ENCODE assay signal across 18 cellular contexts in genomic region chr3:129601713-129602112, GRCh38. TPM values are rescaled to one million over a fixed set of nuclear protein-coding genes. Genes with fewer than 3 reads are reported as not detected.
DNase-seq lines count a peak whose midpoint lies in the region; ATAC-seq, FAIRE-seq and TF ChIP-seq lines count a peak whose summit lies in the region.
"Had no signal": no experiment of that assay in that cellular context is flagged by ENCODE, and none has a peak within 500 bp of the region (broad histone marks: within the 10 kb centered on the region; RNA-seq: fewer than 3 reads in every experiment).

No MANE protein-coding gene starts in this region.

- H3K4me2 ChIP-seq in H1 (ENCODE audit: insufficient read depth in 1 of 2, low read depth in 2 of 2, low read length in 2 of 2) (peak overlapping the region in 1 of 2 experiments; percentile 75; a peak in 1 of 4 replicates), trophoblast cell (ENCODE audit: low read length) (no peak overlapping the region)

- H2BK12ac ChIP-seq in H1 (ENCODE audit: low read depth, low read length): peak overlapping the region; percentile 61; the same call in 1 of the 2 replicates
- no peak overlapping the region for H2BK12ac ChIP-seq in trophoblast cell (ENCODE audit: low read length)

- H3K36me3 ChIP-seq in H1 (ENCODE audit: control insufficient read depth in 2 of 4, insufficient read depth in 4 of 4, low read length in 3 of 4): no peaks in the 10 kb centered on the region; a peak in 1 of 8 replicates
- peaks cover 2 to 5% of the 10 kb centered on the region in 2 experiments for H3K36me3 ChIP-seq in trophoblast cell (ENCODE audit: control insufficient read depth in 1 of 2, insufficient read depth in 2 of 2, low read length in 2 of 2)
- H3K36me3 ChIP-seq in upper lobe of left lung: no peaks in the 10 kb centered on the region

- H4K8ac ChIP-seq in H1 (ENCODE audit: extremely low read depth, insufficient read depth, low read length) (no peak overlapping the region; the same call in 1 of the 2 replicates), trophoblast cell (ENCODE audit: low read depth, low read length) (no peak overlapping the region)

- FAIRE-seq in H1 (lab: Jason Lieb, UNC): no peak

- H2AK5ac ChIP-seq in H1 (ENCODE audit: low read depth, low read length) (no peak overlapping the region; the same call in 1 of the 2 replicates), trophoblast cell (ENCODE audit: low read length) (no peak overlapping the region)

- H4K20me1 ChIP-seq in H1 (replicated peaks in 1 of 2; ENCODE audit: control insufficient read depth in 1 of 2, insufficient read depth in 2 of 2, low read length in 2 of 2): peaks cover 5 to 20% of the 10 kb centered on the region in 2 experiments

- H3K18ac ChIP-seq in H1 (ENCODE audit: extremely low read depth, low read length): no peak overlapping the region
- no peak overlapping the region for H3K18ac ChIP-seq in trophoblast cell (ENCODE audit: low read length)

- H2BK120ac ChIP-seq in H1 (replicated peaks; ENCODE audit: low read depth, low read length) (no peak overlapping the region), trophoblast cell (ENCODE audit: insufficient read depth, low read length, poor library complexity) (no peak overlapping the region)

- peaks cover 9 to 66% (median 55%) of the 10 kb centered on the region in 4 experiments for H3K4me1 ChIP-seq in H1 (replicated peaks in 1 of 4; ENCODE audit: control insufficient read depth in 3 of 4, insufficient read depth in 4 of 4, low read length in 3 of 4)
- peaks cover 53 to 64% of the 10 kb centered on the region in 2 experiments for H3K4me1 ChIP-seq in trophoblast cell (ENCODE audit: control insufficient read depth in 1 of 2, insufficient read depth in 2 of 2, low read length in 2 of 2)
- H3K4me1 ChIP-seq in upper lobe of left lung: peaks cover 75 to 96% (median 83%) of the 10 kb centered on the region in 4 donors

- H2BK5ac ChIP-seq in H1 (ENCODE audit: low read depth, low read length) (no peak overlapping the region), trophoblast cell (ENCODE audit: low read depth, low read length, poor library complexity) (no peak overlapping the region)

- peaks cover 18% of the 10 kb centered on the region; the same call in 1 of the 2 replicates for H3K23me2 ChIP-seq in H1 (ENCODE audit: low read depth, low read length)

- H3K23ac ChIP-seq in H1 (ENCODE audit: insufficient read length): no peak overlapping the region
- H3K23ac ChIP-seq in trophoblast cell (ENCODE audit: low read length): no peak overlapping the region

- no peak for TF ChIP-seq EP300 in H1 (IDR thresholded peaks at IDR 0.05; ENCODE audit: borderline replicate concordance in 1 of 2, low read depth in 2 of 2, low read length in 2 of 2)
- TF ChIP-seq EP300 in upper lobe of left lung (IDR thresholded peaks at IDR 0.05): no peak

- WGBS in H1 (ENCODE audit: extremely low coverage in 1 of 2, insufficient coverage in 1 of 2, insufficient read length in 1 of 2, insufficient replicate concordance in 2 of 2, low coverage in 1 of 2, low lambda C conversion rate in 2 of 2, missing lambda C conversion rate in 1 of 2), 2 experiments: 87% methylated on average over 5 of the region's 5 CpGs; no CpG with 5 or more reads in 1 of the 2 experiments
- WGBS in trophoblast cell (ENCODE audit: extremely low coverage, insufficient coverage, insufficient read length): no CpG with 5 or more reads among the region's 5 CpGs
- WGBS in upper lobe of left lung, 2 donors: 68 to 72% methylated on average over 5 of the region's 5 CpGs

- H3K9me3 ChIP-seq in H1 (ENCODE audit: insufficient read depth in 2 of 2, low read depth in 1 of 2, low read length in 1 of 2) (no peaks in the 10 kb centered on the region), trophoblast cell (ENCODE audit: insufficient read depth, low read depth, low read length) (no peaks in the 10 kb centered on the region), upper lobe of left lung (no peaks in the 10 kb centered on the region)

- H2AFZ ChIP-seq in H1 (ENCODE audit: low read length) (no peak overlapping the region), trophoblast cell (ENCODE audit: insufficient read depth, low read length, poor library complexity) (no peak overlapping the region)

- H3K4ac ChIP-seq in H1 (replicated peaks; ENCODE audit: insufficient read length, low read depth, low read length): no peak overlapping the region
- peak overlapping the region; percentile 80 for H3K4ac ChIP-seq in trophoblast cell (ENCODE audit: low read depth, low read length)

- TF ChIP-seq POLR2A in H1 (IDR thresholded peaks at IDR 0.05; ENCODE audit: control extremely low read depth in 1 of 2, low read depth in 2 of 2, low read length in 2 of 2): no peak
- no peak for TF ChIP-seq POLR2A in upper lobe of left lung (IDR thresholded peaks at IDR 0.05)

- H2BK15ac ChIP-seq in H1 (ENCODE audit: low read length): no peak overlapping the region

- H4K5ac ChIP-seq in H1 (ENCODE audit: insufficient read length, low read depth, low read length): no peak overlapping the region

- H3K27ac ChIP-seq in H1 (ENCODE audit: low read depth, low read length) (no peak overlapping the region), trophoblast cell (ENCODE audit: low read depth, low read length) (no peak overlapping the region), upper lobe of left lung (peak overlapping the region; percentile 92 to 95 (median 94))
- H3K27ac ChIP-seq: 22Rv1, C4-2B had no signal

- no peak overlapping the region for H3K14ac ChIP-seq in H1 (ENCODE audit: insufficient read length)
- no peak overlapping the region for H3K14ac ChIP-seq in trophoblast cell (ENCODE audit: low read length)

- CTCF ChIA-PET in H1 (lab: Charles Lee; ENCODE audit: partially characterized antibody): interaction anchor here (1.5 to 1.9 kb wide), 2 partner anchors 8 to 10 kb away, joined by 4 to 11 read pairs; no protein-coding TSS in a partner anchor

- POLR2A ChIA-PET in H1 (lab: Charles Lee; ENCODE audit: partially characterized antibody): no interaction called here

- H2BK20ac ChIP-seq in H1 (ENCODE audit: low read length): no peak overlapping the region

- no peak for ATAC-seq in upper lobe of left lung (ENCODE audit: low FRiP score in 2 of 2)
- no peak for ATAC-seq in sciatic nerve
- ATAC-seq: stimulated activated naive B cell treated with anti-CD40 and anti-IgM and Interleukin-4, amounts not matched to agents 10 μg/mL and 1 μg/mL and 100 μg/mL, for 72 hours had no signal

- intact Hi-C loops in sciatic nerve (cut with DNase I): loop anchor here (5.0 kb wide), 1 partner anchor 109 kb away; no protein-coding TSS in a partner anchor

- TF ChIP-seq RAD21 in H1 (IDR thresholded peaks at IDR 0.05 in 1 of 2, conservative IDR thresholded peaks at IDR 0.05 in 1 of 2; ENCODE audit: low read depth in 2 of 2, low read length in 2 of 2): no peak

- H3K27me3 ChIP-seq in H1 (replicated peaks in 1 of 4; ENCODE audit: control insufficient read depth in 3 of 4, extremely low read depth in 1 of 4, insufficient read depth in 3 of 4, low read length in 3 of 4): peaks cover 7 to 24% (median 20%) of the 10 kb centered on the region in 4 experiments; a peak in 6 of 7 replicates
- H3K27me3 ChIP-seq in trophoblast cell (ENCODE audit: insufficient read depth, low read length): no peaks in the 10 kb centered on the region
- no peaks in the 10 kb centered on the region for H3K27me3 ChIP-seq in upper lobe of left lung

- H3K79me2 ChIP-seq in H1 (ENCODE audit: control insufficient read depth in 1 of 2, insufficient read depth in 2 of 2, low read length in 2 of 2) (peaks cover 4 to 24% of the 10 kb centered on the region in 2 experiments; a peak in 2 of 4 replicates), trophoblast cell (ENCODE audit: control insufficient read depth, insufficient read depth, low read length, poor library complexity) (peaks cover 71% of the 10 kb centered on the region)

- H3K79me1 ChIP-seq in H1 (ENCODE audit: low read depth, low read length) (no peaks in the 10 kb centered on the region; the same call in 1 of the 2 replicates), trophoblast cell (ENCODE audit: low read length) (peaks cover 56% of the 10 kb centered on the region)

- H3K56ac ChIP-seq in H1 (replicated peaks; ENCODE audit: insufficient read length, low read depth, low read length): no peak overlapping the region

- H4K12ac ChIP-seq in trophoblast cell (ENCODE audit: low read depth, low read length): no peak overlapping the region

- H4K91ac ChIP-seq in H1 (replicated peaks; ENCODE audit: insufficient read length, low read length) (peak overlapping the region; percentile 37), trophoblast cell (ENCODE audit: low read depth, low read length) (no peak overlapping the region)

- DNase-seq in DMS 273 (lab: John Stamatoyannopoulos, UW; ENCODE audit: unreplicated experiment): peak; percentile 47
- DNase-seq in DMS 273 treated with DMSO at 0.1 percent for 48 hours (lab: John Stamatoyannopoulos, UW): no peak
- no peak for DNase-seq in H1 (ENCODE audit: low read depth in 1 of 2, low spot score in 2 of 2)
- no peak for DNase-seq in trophoblast cell
- DNase-seq in upper lobe of left lung: no peak
- no peak for DNase-seq in NOMO-1 treated with dmso at 0.1 percent for 144 hours (lab: John Stamatoyannopoulos, UW; ENCODE audit: unreplicated experiment)
- DNase-seq in HT-29 (ENCODE audit: low spot score): no peak
- DNase-seq in sciatic nerve (ENCODE audit: low spot score): no peak
- DNase-seq: activated CD4-positive, alpha-beta T cell treated with anti-CD3 and anti-CD28 coated beads for 4 hours; activated naive CD4-positive, alpha-beta T cell treated with anti-CD3 and anti-CD28 coated beads for 36 hours; foreskin melanocyte; Kasumi-1; midbrain; NCI-H1417 treated with DMSO at 0.1 percent for 48 hours; NCI-H2227 treated with DMSO at 0.1 percent for 48 hours; stimulated activated naive B cell treated with anti-CD40 and anti-IgM and Interleukin-4, amounts not matched to agents 10 μg/mL and 1 μg/mL and 100 μg/mL, for 72 hours had no signal

- no peak overlapping the region for H3K4me3 ChIP-seq in H1 (ENCODE audit: extremely low read depth in 1 of 4, insufficient read depth in 2 of 4, low read depth in 3 of 4, low read length in 4 of 4)
- H3K4me3 ChIP-seq in trophoblast cell (ENCODE audit: low read depth, low read length): no peak overlapping the region
- H3K4me3 ChIP-seq in upper lobe of left lung: peak overlapping the region in 1 of 4 donors; percentile 85

- no peak overlapping the region for H3K9ac ChIP-seq in H1 (replicated peaks in 1 of 4; ENCODE audit: extremely low read depth in 1 of 4, low read depth in 3 of 4, low read length in 3 of 4)
- no peak overlapping the region for H3K9ac ChIP-seq in trophoblast cell (ENCODE audit: low read length)

- no peak for TF ChIP-seq CTCF in H1 (IDR thresholded peaks at IDR 0.05; ENCODE audit: control extremely low read depth in 1 of 3, insufficient read depth in 1 of 3, low read depth in 1 of 3, low read length in 3 of 3)
- TF ChIP-seq CTCF in upper lobe of left lung (IDR thresholded peaks at IDR 0.05): no peak

RNA-seq across cellular contexts. Expression of gene PLXND1, which starts 4.8 kb away (rescaled TPM):
- 60.2 and 66.4 TPM in 2 replicates for total RNA-seq in H1 (2021; fragmentation: NEBNext Ultra II Directional; extraction: Animal tissue kit (Norgen Biotek cat#: 25700))
- 17.7 and 21.7 TPM in 2 replicates for polyA plus RNA-seq in H1 (2011; rRNA removed)
- 18.6 TPM for polyA plus RNA-seq in H1 (2011; cell fraction: cytosol; rRNA removed)
- polyA plus RNA-seq in H1 (2011; cell fraction: nucleus; rRNA removed): 82.4 TPM
- polyA plus RNA-seq in H1 (2012, experiment 1 of 2): 31.8 to 69.1 TPM (median 54.8 TPM) in 4 replicates
- 41.9 TPM for polyA plus RNA-seq in H1 (2012, experiment 2 of 2)
- polyA plus RNA-seq in H1 (2013, experiment 1 of 2): 103 TPM
- polyA plus RNA-seq in H1 (2013, experiment 2 of 2): 99.8 TPM
- polyA minus RNA-seq in H1 (2011; rRNA and poly(A)+ RNA removed): 28.1 and 28.5 TPM in 2 replicates
- 23.0 TPM for polyA minus RNA-seq in H1 (2011; cell fraction: cytosol; rRNA and poly(A)+ RNA removed)
- 22.9 TPM for polyA minus RNA-seq in H1 (2011; cell fraction: nucleus; rRNA and poly(A)+ RNA removed)
- polyA plus RNA-seq in trophoblast cell (2013): 282 and 293 TPM in 2 replicates
- total RNA-seq in upper lobe of left lung: 100 to 1,000 TPM in 5 of 6 donors, 10 to 100 TPM in 1; 95.3 to 607 (median 227) TPM
- 23.8 and 30.5 TPM in 2 replicates for total RNA-seq in HT-29 (2014; rRNA removed; shearing (Covaris generic))
- 319 TPM for total RNA-seq in sciatic nerve

RNA-seq across cellular contexts. Expression of gene H1-8, which starts 58.7 kb away (rescaled TPM):
- not detected in 2 replicates for total RNA-seq in H1 (2021; fragmentation: NEBNext Ultra II Directional; extraction: Animal tissue kit (Norgen Biotek cat#: 25700))
- polyA plus RNA-seq in H1 (2011; rRNA removed): not detected in 2 replicates
- not detected for polyA plus RNA-seq in H1 (2011; cell fraction: cytosol; rRNA removed)
- polyA plus RNA-seq in H1 (2011; cell fraction: nucleus; rRNA removed): not detected
- polyA plus RNA-seq in H1 (2012, experiment 1 of 2): not detected in 4 replicates
- not detected for polyA plus RNA-seq in H1 (2012, experiment 2 of 2)
- polyA plus RNA-seq in H1 (2013, experiment 1 of 2): not detected
- not detected for polyA plus RNA-seq in H1 (2013, experiment 2 of 2)
- polyA minus RNA-seq in H1 (2011; rRNA and poly(A)+ RNA removed): not detected in 2 replicates
- polyA minus RNA-seq in H1 (2011; cell fraction: cytosol; rRNA and poly(A)+ RNA removed): not detected
- polyA minus RNA-seq in H1 (2011; cell fraction: nucleus; rRNA and poly(A)+ RNA removed): not detected
- polyA plus RNA-seq in trophoblast cell (2013): not detected in 2 replicates
- total RNA-seq in upper lobe of left lung: not detected
- not detected in 2 replicates for total RNA-seq in HT-29 (2014; rRNA removed; shearing (Covaris generic))
- not detected for total RNA-seq in sciatic nerve
- total RNA-seq: activated naive CD4-positive, alpha-beta T cell treated with anti-CD3 and anti-CD28 coated beads for 36 hours had no signal

Comparison
In these comparisons a context has a peak if more than half of its experiments do, and no peak if none do; other contexts are left out.
1. H3K27ac ChIP-seq: peak in upper lobe of left lung (4 of 4); none in H1 (single experiment) and trophoblast cell (single experiment).